In genomic region chr1:1309525-1310385, GRCh38 we compare ENCODE assay signal across 9 cellular contexts. TPM values are rescaled to one million over a fixed set of nuclear protein-coding genes. Genes with fewer than 3 reads are reported as not detected.
DNase-seq lines count a peak whose midpoint lies in the region; ATAC-seq and TF ChIP-seq lines count a peak whose summit lies in the region.
"Had no signal": no experiment of that assay in that cellular context is flagged by ENCODE, and none has a peak within 500 bp of the region (broad histone marks: within the 10 kb centered on the region; RNA-seq: fewer than 3 reads in every experiment).

No MANE protein-coding gene starts in this region.

- peaks cover 13% of the 10 kb centered on the region for H3K36me3 Mint-ChIP-seq in WTC11

- peak overlapping the region; percentile 87 for H3K27ac ChIP-seq in hepatocyte
- H3K27ac ChIP-seq in spleen, result peak overlapping the region in 4 of 8 donors; percentile 97 to 99 (median 98)

- peak overlapping the region; percentile 91 for H3K4me2 ChIP-seq in hepatocyte

- H3K27me3 ChIP-seq in hepatocyte (no peaks in the 10 kb centered on the region), spleen (replicated peaks in 1 of 7) (no peaks in the 10 kb centered on the region)

- TF ChIP-seq CTCF in WTC11 (IDR thresholded peaks at IDR 0.05) (no peak), hepatocyte (IDR thresholded peaks at IDR 0.05; ENCODE audit: poor library complexity) (no peak), spleen (IDR thresholded peaks at IDR 0.05 in 8 of 11, conservative IDR thresholded peaks at IDR 0.05 in 3 of 11) (no peak)

- POLR2A ChIA-PET in WTC11 (lab: Charles Lee), result interaction anchor here (0.6 to 1.2 kb wide), 3 partner anchors 66 to 296 kb away, joined by 3 read pairs; partner anchors contain the start of gene AURKAIP1

- WGBS in hepatocyte (ENCODE audit: low lambda C conversion rate, missing lambda C conversion rate), result 53% methylated on average over 34 of the region's 35 CpGs
- 64 to 87% (median 74%) methylated on average over 16 to 35 of the region's 35 CpGs for WGBS in spleen, 5 donors

- H3K27me3 Mint-ChIP-seq in WTC11 (ENCODE audit: low read depth), result peaks cover 6% of the 10 kb centered on the region; the same call in 1 of the 2 replicates

- no peaks in the 10 kb centered on the region for H3K9me3 Mint-ChIP-seq in WTC11

- peak overlapping the region; percentile 70 for H3K4me3 Mint-ChIP-seq in WTC11

- no peak overlapping the region for H2AFZ ChIP-seq in hepatocyte

- peaks cover 45% of the 10 kb centered on the region for H3K79me2 ChIP-seq in hepatocyte

- H3K4me3 ChIP-seq in hepatocyte (peak overlapping the region; percentile 98), spleen (peak overlapping the region; percentile 82 to 97 (median 86))

- DNase-seq in DMS53 (lab: John Stamatoyannopoulos, UW), result peak; percentile 66
- DNase-seq in DMS53 treated with DMSO at 0.1 percent for 48 hours (lab: John Stamatoyannopoulos, UW; ENCODE audit: unreplicated experiment), result no peak
- no peak for DNase-seq in WTC11 (ENCODE audit: low spot score)
- DNase-seq in hepatocyte (ENCODE audit: low spot score), result no peak
- no peak for DNase-seq in spleen
- DNase-seq: stimulated activated naive CD4-positive, alpha-beta T cell treated with Interleukin-2 at 50 U/mL for 16 hours had no signal

- H3K9me3 ChIP-seq in hepatocyte (ENCODE audit: low read depth) (no peaks in the 10 kb centered on the region), spleen (no peaks in the 10 kb centered on the region)

- no peak overlapping the region for H3K27ac Mint-ChIP-seq in WTC11

- H3K4me1 Mint-ChIP-seq in WTC11, result peaks cover 18% of the 10 kb centered on the region

- no peak for TF ChIP-seq POLR2A in spleen (IDR thresholded peaks at IDR 0.05)

- peaks cover 14% of the 10 kb centered on the region for H4K20me1 ChIP-seq in hepatocyte (ENCODE audit: insufficient read depth, poor library complexity, severe bottlenecking)

- no peaks in the 10 kb centered on the region for H3K9me2 ChIP-seq in hepatocyte (replicated peaks; ENCODE audit: insufficient read depth)

- CTCF ChIA-PET in WTC11 (lab: Charles Lee), result interaction anchor here (1.8 to 3.2 kb wide), 2 partner anchors 9 to 19 kb away, joined by 6 to 17 read pairs; no protein-coding TSS in a partner anchor

- intact Hi-C loops in spleen (cut with DNase I; ENCODE audit: low total_unique reads), result no loop called here

- ATAC-seq in WTC11, result peak; percentile 2
- no peak for ATAC-seq in GM21723 (IDR thresholded peaks at IDR 0.05; ENCODE audit: unreplicated experiment)
- no peak for ATAC-seq in HG03025 (IDR thresholded peaks at IDR 0.05; ENCODE audit: low FRiP score, unreplicated experiment)
- ATAC-seq in HG02798 (IDR thresholded peaks at IDR 0.05; ENCODE audit: poor library complexity, unreplicated experiment), result no peak

- H3K4me1 ChIP-seq in hepatocyte (ENCODE audit: insufficient read depth), result peaks cover 33% of the 10 kb centered on the region
- H3K4me1 ChIP-seq in spleen, result peaks cover 36 to 53% (median 43%) of the 10 kb centered on the region in 6 donors

- no peaks in the 10 kb centered on the region for H3K36me3 ChIP-seq in hepatocyte (replicated peaks; ENCODE audit: insufficient read depth, low read depth)
- H3K36me3 ChIP-seq in spleen, result peaks cover 0 to 52% (median 41%) of the 10 kb centered on the region in 6 donors

TF ChIP-seq in WTC11, 78 proteins besides CTCF, POLR2A, EP300 and RAD21:
- TF ChIP-seq USF1 (CRISPR knock-in tag; IDR thresholded peaks at IDR 0.05), result peak; percentile 94
- TF ChIP-seq MAX (CRISPR knock-in tag; IDR thresholded peaks at IDR 0.05), result peak; percentile 59
- peak; percentile 92 for TF ChIP-seq USF2 (CRISPR knock-in tag; IDR thresholded peaks at IDR 0.05)
- 0 out of 2 replicates have a peak, but pooled peaks have one; percentile 24 for TF ChIP-seq FOXK1 (CRISPR knock-in tag; IDR thresholded peaks at IDR 0.05)
- no peak for TF ChIP-seq RORB (CRISPR knock-in tag; IDR thresholded peaks at IDR 0.05)

RNA-seq across cellular contexts. Expression of gene PUSL1, which starts 1.4 kb away (rescaled TPM):
- total RNA-seq in WTC11 (2021), result 42.5 to 51.5 TPM (median 43.6 TPM) in 3 replicates
- total RNA-seq in hepatocyte, result 27.7 and 36.2 TPM in 2 replicates
- polyA plus RNA-seq in hepatocyte, result 27.4 and 37.2 TPM in 2 replicates
- 10 to 100 TPM; 11.4 to 22.9 (median 13.9) TPM for total RNA-seq in spleen
- 10 to 100 TPM in 2 of 3 donors, 1 to 10 TPM in 1; 9.8 to 17.8 (median 10.5) TPM for polyA plus RNA-seq in spleen

RNA-seq across cellular contexts. Expression of gene ACAP3, which starts 2.0 kb away (rescaled TPM):
- total RNA-seq in WTC11 (2021) (25.1 to 42.2 TPM (median 30.7 TPM) in 3 replicates), hepatocyte (50.9 and 56.0 TPM in 2 replicates), spleen (10 to 100 TPM; 33.0 to 62.3 (median 41.7) TPM)
- polyA plus RNA-seq in hepatocyte (87.1 and 108 TPM in 2 replicates), spleen (10 to 100 TPM; 12.6 to 89.7 (median 32.6) TPM)

RNA-seq across cellular contexts. Expression of gene INTS11, which starts 14.7 kb away (rescaled TPM):
- 144 to 170 TPM (median 160 TPM) in 3 replicates for total RNA-seq in WTC11 (2021)
- 72.1 and 80.6 TPM in 2 replicates for total RNA-seq in hepatocyte
- polyA plus RNA-seq in hepatocyte, result 73.7 and 80.4 TPM in 2 replicates
- 100 to 1,000 TPM in 4 of 7 donors, 10 to 100 TPM in 3; 89.2 to 114 (median 100) TPM for total RNA-seq in spleen
- polyA plus RNA-seq in spleen, result 100 to 1,000 TPM; 106 to 203 (median 202) TPM

RNA-seq across cellular contexts. Expression of gene CPTP, which starts 14.8 kb away (rescaled TPM):
- total RNA-seq in WTC11 (2021), result 10.3 to 14.4 TPM (median 12.3 TPM) in 3 replicates
- total RNA-seq in hepatocyte, result 12.8 and 22.9 TPM in 2 replicates
- 43.2 and 45.6 TPM in 2 replicates for polyA plus RNA-seq in hepatocyte
- total RNA-seq in spleen, result 10 to 100 TPM; 16.9 to 42.1 (median 29.1) TPM
- polyA plus RNA-seq in spleen, result 10 to 100 TPM in 2 of 3 donors, 1 to 10 TPM in 1; 7.5 to 24.9 (median 10.4) TPM

RNA-seq across cellular contexts. Expression of gene TAS1R3, which starts 21.3 kb away (rescaled TPM):
- total RNA-seq in WTC11 (2021) (0.18 to 0.22 TPM (median 0.21 TPM) in 3 replicates), hepatocyte (0.17 TPM in 1 of 2 replicates, not detected in the other), spleen (1 to 10 TPM in 6 of 7 donors, under 1 TPM in 1; 0.77 to 5.9 (median 3.0) TPM)
- polyA plus RNA-seq in hepatocyte (0.42 and 1.0 TPM in 2 replicates), spleen (1 to 10 TPM in 1 of 3 donors, under 1 TPM in 2; 0.23 to 1.6 (median 0.37) TPM)
